ENCODE assay signal across 9 cellular contexts in the genomic region with DNA sequence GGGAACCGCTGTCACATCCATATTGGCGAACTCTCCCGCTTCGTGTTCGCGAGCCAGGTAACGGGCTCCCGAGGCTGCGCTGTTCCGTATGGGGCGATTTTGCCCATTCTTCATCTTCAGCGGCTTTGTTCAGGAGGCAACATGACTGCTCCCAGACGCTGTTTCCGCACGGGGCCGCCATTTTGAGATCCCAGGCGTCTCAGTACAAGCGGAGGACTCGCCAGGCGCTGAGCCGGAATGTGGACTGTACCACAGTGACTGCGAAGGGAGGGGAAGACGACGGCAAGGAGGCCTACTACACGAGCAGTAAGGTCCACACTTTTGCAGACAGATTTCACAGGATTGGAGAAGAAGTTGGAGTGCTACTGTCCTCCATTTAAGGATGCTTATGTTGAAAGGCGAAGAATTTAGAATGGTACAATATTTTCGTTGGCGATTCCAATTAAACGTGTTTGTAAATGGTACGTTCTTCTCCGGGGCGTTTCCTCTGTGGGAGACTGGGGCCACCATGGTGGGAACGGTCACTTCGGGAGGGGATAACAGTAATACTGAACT. TPM values are rescaled to one million over a fixed set of nuclear protein-coding genes. Genes with fewer than 3 reads are reported as not detected.
DNase-seq lines count a peak whose midpoint lies in the region; TF ChIP-seq lines count a peak whose summit lies in the region.
"Had no signal": no experiment of that assay in that cellular context is flagged by ENCODE, and none has a peak within 500 bp of the region (broad histone marks: within the 10 kb centered on the region; RNA-seq: fewer than 3 reads in every experiment).

No MANE protein-coding gene starts in this region.

- no peaks in the 10 kb centered on the region for H3K4me1 ChIP-seq in sigmoid colon

- peaks cover 5 to 56% (median 24%) of the 10 kb centered on the region in 4 donors for H3K9me3 ChIP-seq in sigmoid colon

- peaks cover 0 to 27% (median 12%) of the 10 kb centered on the region in 4 donors for H3K36me3 ChIP-seq in sigmoid colon
- H3K36me3 ChIP-seq: cardiac muscle cell had no signal

- no peaks in the 10 kb centered on the region for H3K4me1 Mint-ChIP-seq in activated T-cell treated with anti-CD3 and anti-CD28 coated beads, Interleukin-2, amount 50 U/mL, for 24 hours (ENCODE audit: low read depth)

- peaks cover 31% of the 10 kb centered on the region for H3K27me3 Mint-ChIP-seq in activated T-cell treated with anti-CD3 and anti-CD28 coated beads, Interleukin-2, amount 50 U/mL, for 24 hours

- no peak for TF ChIP-seq POLR2A in sigmoid colon (IDR thresholded peaks at IDR 0.05)

- 20 to 52% methylated on average over 34 of the region's 34 CpGs for WGBS in sigmoid colon, 2 donors

- peaks cover 16% of the 10 kb centered on the region for H3K36me3 Mint-ChIP-seq in activated T-cell treated with anti-CD3 and anti-CD28 coated beads, Interleukin-2, amount 50 U/mL, for 24 hours (ENCODE audit: low read depth)

- H3K27ac ChIP-seq in sigmoid colon: peak overlapping the region; percentile 76 to 82 (median 79)
- H3K27ac ChIP-seq: cardiac muscle cell had no signal

- peak overlapping the region; percentile 61 to 66 for H3K4me3 ChIP-seq in cardiac fibroblast (replicated peaks in 1 of 2; ENCODE audit: low read depth in 2 of 2, low read length in 2 of 2)
- H3K4me3 ChIP-seq in sigmoid colon: peak overlapping the region; percentile 51 to 65 (median 59)
- H3K4me3 ChIP-seq: cardiac muscle cell had no signal

- H3K27me3 ChIP-seq in sigmoid colon: no peaks in the 10 kb centered on the region
- H3K27me3 ChIP-seq: cardiac muscle cell had no signal

- H3K9me3 Mint-ChIP-seq in activated T-cell treated with anti-CD3 and anti-CD28 coated beads, Interleukin-2, amount 50 U/mL, for 24 hours: peaks cover 64% of the 10 kb centered on the region

- H3K27ac Mint-ChIP-seq in activated T-cell treated with anti-CD3 and anti-CD28 coated beads, Interleukin-2, amount 50 U/mL, for 24 hours: no peak overlapping the region

- H3K4me3 Mint-ChIP-seq in activated T-cell treated with anti-CD3 and anti-CD28 coated beads, Interleukin-2, amount 50 U/mL, for 24 hours: no peak overlapping the region

- TF ChIP-seq CTCF in cardiac fibroblast (IDR thresholded peaks at IDR 0.05; ENCODE audit: low read depth, low read length) (no peak), sigmoid colon (IDR thresholded peaks at IDR 0.05) (no peak)

- DNase-seq in GM03348 (ENCODE audit: low spot score): peak; percentile 48
- DNase-seq in cardiac fibroblast (ENCODE audit: low read depth in 2 of 2): peak; percentile 94 to 95
- peak in 50 of 51 donors; percentile 6 to 87 (median 64) for DNase-seq in hypothalamus (lab: John Stamatoyannopoulos, UW)
- DNase-seq in sigmoid colon: peak; percentile 94
- no peak for DNase-seq in activated CD4-positive, CD25-positive, alpha-beta regulatory T cell (lab: John Stamatoyannopoulos, UW)
- no peak for DNase-seq in CD1c-positive myeloid dendritic cell (ENCODE audit: extremely low spot score)
- DNase-seq in activated T-cell treated with anti-CD3 and anti-CD28 coated beads, Interleukin-2, amount 50 U/mL, for 24 hours: no peak
- no peak for DNase-seq in effector CD4-positive, alpha-beta T cell

- intact Hi-C loops in sigmoid colon (cut with DNase I): loop anchor here (2.0 kb wide), 1 partner anchor 42 kb away; the partner anchor contains the start of gene ZNF300

- no peak for TF ChIP-seq EP300 in sigmoid colon (IDR thresholded peaks at IDR 0.05)

RNA-seq across cellular contexts. Expression of gene ZNF300, which starts 41.6 kb away (rescaled TPM):
- total RNA-seq in sigmoid colon: 1 to 10 TPM; 3.5 to 6.1 (median 4.4) TPM
- polyA plus RNA-seq in sigmoid colon: 1 to 10 TPM in 1 of 3 donors, under 1 TPM in 2; 0.46 to 4.2 (median 0.60) TPM

Comparison
In these comparisons a context has a peak if more than half of its experiments do, and no peak if none do; other contexts are left out.
1. DNase-seq: peak in GM03348 (single experiment), cardiac fibroblast (2 of 2), hypothalamus (50 of 51) and sigmoid colon (single experiment); none in activated CD4-positive, CD25-positive, alpha-beta regulatory T cell (0 of 4), CD1c-positive myeloid dendritic cell (single experiment), activated T-cell treated with anti-CD3 and anti-CD28 coated beads, Interleukin-2, amount 50 U/mL, for 24 hours (single experiment) and effector CD4-positive, alpha-beta T cell (single experiment).